ENCODE assay signal across 8 cellular contexts in genomic region chr9:128552744-128553221, GRCh38. TPM values are rescaled to one million over a fixed set of nuclear protein-coding genes. Genes with fewer than 3 reads are reported as not detected.
DNase-seq lines count a peak whose midpoint lies in the region; ATAC-seq and TF ChIP-seq lines count a peak whose summit lies in the region.

No MANE protein-coding gene starts in this region.

- DNase-seq in DMS53 treated with DMSO at 0.1 percent for 48 hours (lab: John Stamatoyannopoulos, UW; ENCODE audit: unreplicated experiment) = peak; percentile 9
- DNase-seq in T-helper 1 cell = peak; percentile 27 to 57 (median 45)
- DNase-seq in mesendoderm = peak; percentile 65
- peak; percentile 5 to 24 for DNase-seq in stimulated activated CD8-positive, alpha-beta memory T cell treated with anti-CD3 and anti-CD28 coated beads, Interleukin-2, amount 100 ng/mL, for 1 hour (ENCODE audit: low read depth in 2 of 2)
- no peak for DNase-seq in GM13977 (ENCODE audit: low spot score)

- H3K27me3 ChIP-seq in ectodermal cell (ENCODE audit: control insufficient read depth, insufficient read depth, low read length, poor library complexity, severe bottlenecking) = no peaks in the 10 kb centered on the region
- no peaks in the 10 kb centered on the region for H3K27me3 ChIP-seq in mesendoderm (ENCODE audit: insufficient read depth, low read length, poor library complexity)

- TF ChIP-seq CTCF in GM13977 (IDR thresholded peaks at IDR 0.05; ENCODE audit: extremely low read depth, insufficient read depth, missing control alignments) = no peak

- peak overlapping the region; percentile 91 for H3K4me3 ChIP-seq in ectodermal cell (ENCODE audit: insufficient read depth, low read depth, low read length)
- peak overlapping the region; percentile 45 for H3K4me3 ChIP-seq in mesendoderm (ENCODE audit: low read length)

- ATAC-seq in GM19455 (IDR thresholded peaks at IDR 0.05; ENCODE audit: unreplicated experiment) (peak; percentile 30), HG03565 (IDR thresholded peaks at IDR 0.05; ENCODE audit: unreplicated experiment) (peak; percentile 17)

- peak overlapping the region; percentile 66 for H3K4me2 ChIP-seq in mesendoderm (ENCODE audit: low read length)

- H3K23ac ChIP-seq in mesendoderm (ENCODE audit: low read length) = no peak overlapping the region

- H4K8ac ChIP-seq in mesendoderm (ENCODE audit: low read depth, low read length) = peak overlapping the region; percentile 87

- H3K79me2 ChIP-seq in mesendoderm (ENCODE audit: control insufficient read depth, insufficient read depth, low read length) = peaks cover 40% of the 10 kb centered on the region

- H3K56ac ChIP-seq in mesendoderm (ENCODE audit: low read length) = peak overlapping the region; percentile 93

- no peaks in the 10 kb centered on the region for H3K9me3 ChIP-seq in ectodermal cell (ENCODE audit: control insufficient read depth, low read length)

- peaks cover 41% of the 10 kb centered on the region for H3K4me1 ChIP-seq in ectodermal cell (ENCODE audit: control insufficient read depth, insufficient read depth, low read length)
- peaks cover 13% of the 10 kb centered on the region for H3K4me1 ChIP-seq in mesendoderm (ENCODE audit: control insufficient read depth, low read depth, low read length)

- no peak overlapping the region for H4K5ac ChIP-seq in mesendoderm (ENCODE audit: low read length)

- peak overlapping the region; percentile 80 for H3K27ac ChIP-seq in ectodermal cell (ENCODE audit: insufficient read depth, low read depth, low read length, poor library complexity, severe bottlenecking)
- peak overlapping the region; percentile 96 for H3K27ac ChIP-seq in mesendoderm (ENCODE audit: low read depth, low read length)

- H2AK5ac ChIP-seq in mesendoderm (ENCODE audit: low read length) = no peak overlapping the region

- 0% methylated on average over 54 of the region's 54 CpGs for WGBS in ectodermal cell, 2 experiments
- no CpG with 5 or more reads among the region's 54 CpGs for WGBS in mesendoderm (ENCODE audit: extremely low coverage, insufficient coverage, low lambda C conversion rate)

- H2BK120ac ChIP-seq in mesendoderm (ENCODE audit: low read depth, low read length) = peak overlapping the region; percentile 61

- H3K18ac ChIP-seq in mesendoderm (ENCODE audit: low read length) = peak overlapping the region; percentile 99

- no peaks in the 10 kb centered on the region for H3K36me3 ChIP-seq in ectodermal cell (ENCODE audit: control insufficient read depth, insufficient read depth, low read length)
- no peaks in the 10 kb centered on the region for H3K36me3 ChIP-seq in mesendoderm (ENCODE audit: control insufficient read depth, insufficient read depth, low read length)

- in situ Hi-C loops in GM13977 (cut with MboI; ENCODE audit: low pct_unique_long_range_greater_than_20kb, low sequenced_read_pairs, unreplicated experiment) = no loop called here

- peaks cover 5% of the 10 kb centered on the region for H3K79me1 ChIP-seq in mesendoderm (ENCODE audit: low read length)

- no peak overlapping the region for H2BK5ac ChIP-seq in mesendoderm (ENCODE audit: low read length)

- peak overlapping the region; percentile 74 for H3K4ac ChIP-seq in mesendoderm (ENCODE audit: low read depth, low read length)

- H2BK15ac ChIP-seq in mesendoderm (replicated peaks; ENCODE audit: low read depth) = peak overlapping the region; percentile 41

- H3K9ac ChIP-seq in mesendoderm (ENCODE audit: low read length) = peak overlapping the region; percentile 86

RNA-seq across cellular contexts. Expression of gene SPTAN1, which starts 0.4 kb away (rescaled TPM):
- polyA plus RNA-seq in ectodermal cell (2013, experiment 1 of 4) = 225 TPM
- polyA plus RNA-seq in ectodermal cell (2013, experiment 2 of 4) = 235 TPM
- 159 TPM for polyA plus RNA-seq in ectodermal cell (2013, experiment 3 of 4)
- 186 TPM for polyA plus RNA-seq in ectodermal cell (2013, experiment 4 of 4)
- 107 TPM for polyA plus RNA-seq in mesendoderm (2013, experiment 1 of 2)
- 104 TPM for polyA plus RNA-seq in mesendoderm (2013, experiment 2 of 2)

RNA-seq across cellular contexts. Expression of gene GLE1, which starts 48.3 kb away (rescaled TPM):
- polyA plus RNA-seq in ectodermal cell (2013, experiment 1 of 4) = 23.6 TPM
- polyA plus RNA-seq in ectodermal cell (2013, experiment 2 of 4) = 21.9 TPM
- polyA plus RNA-seq in ectodermal cell (2013, experiment 3 of 4) = 15.9 TPM
- polyA plus RNA-seq in ectodermal cell (2013, experiment 4 of 4) = 17.1 TPM
- polyA plus RNA-seq in mesendoderm (2013, experiment 1 of 2) = 8.7 TPM
- polyA plus RNA-seq in mesendoderm (2013, experiment 2 of 2) = 9.0 TPM
